Comparison of ENCODE assay signal across 8 cellular contexts in genomic region chr19:912181-913079, GRCh38. TPM values are rescaled to one million over a fixed set of nuclear protein-coding genes. Genes with fewer than 3 reads are reported as not detected.
DNase-seq lines count a peak whose midpoint lies in the region; ATAC-seq and TF ChIP-seq lines count a peak whose summit lies in the region.

No MANE protein-coding gene starts in this region.

- H3K4me1 ChIP-seq in BE2C: no peaks in the 10 kb centered on the region

- peak; percentile 7 for ATAC-seq in HG03175 (IDR thresholded peaks at IDR 0.05; ENCODE audit: unreplicated experiment)
- ATAC-seq in HG03196 (IDR thresholded peaks at IDR 0.05; ENCODE audit: unreplicated experiment): no peak

- TF ChIP-seq CTCF in BE2C (IDR thresholded peaks at IDR 0.05; ENCODE audit: low read depth, low read length) (no peak), kidney epithelial cell (IDR thresholded peaks at IDR 0.05; ENCODE audit: insufficient read depth, low read length, poor library complexity, severe bottlenecking) (no peak)

- peak overlapping the region; percentile 66 for H3K4me3 ChIP-seq in BE2C (ENCODE audit: low read depth, low read length)
- peak overlapping the region; percentile 97 for H3K4me3 ChIP-seq in kidney epithelial cell (ENCODE audit: low read depth, low read length)

- no peaks in the 10 kb centered on the region for H3K36me3 ChIP-seq in BE2C
- no peaks in the 10 kb centered on the region for H3K36me3 ChIP-seq in kidney epithelial cell (ENCODE audit: control insufficient read depth, insufficient read depth, low read length)

- H3K9me3 ChIP-seq in BE2C: no peaks in the 10 kb centered on the region

- DNase-seq in BE2C (no peak), amniotic epithelial cell (ENCODE audit: low read depth) (peak; percentile 33), kidney epithelial cell (ENCODE audit: low read depth) (no peak), NOMO-1 treated with DMSO at 0.1 percent for 48 hours (lab: John Stamatoyannopoulos, UW; ENCODE audit: unreplicated experiment) (no peak), NCI-H446 (lab: John Stamatoyannopoulos, UW) (no peak)

- peak overlapping the region; percentile 27 for H3K27ac ChIP-seq in temporal lobe (ENCODE audit: low read depth, low read length)

- H3K27me3 ChIP-seq in BE2C: peaks cover 11% of the 10 kb centered on the region
- peaks cover 7% of the 10 kb centered on the region for H3K27me3 ChIP-seq in kidney epithelial cell (ENCODE audit: control insufficient read depth, insufficient read depth, low read length)

RNA-seq across cellular contexts. Expression of gene R3HDM4, which starts 0.6 kb away (rescaled TPM):
- 74.8 TPM for polyA plus RNA-seq in BE2C (2012; ENCODE audit: insufficient read depth, insufficient read length, low read depth)
- 61.5 and 75.0 TPM in 2 replicates for total RNA-seq in kidney epithelial cell
- total RNA-seq in temporal lobe: 24.6 TPM

RNA-seq across cellular contexts. Expression of gene KISS1R, which starts 4.7 kb away (rescaled TPM):
- not detected for polyA plus RNA-seq in BE2C (2012; ENCODE audit: insufficient read depth, insufficient read length, low read depth)
- total RNA-seq in kidney epithelial cell (0.75 TPM in 1 of 2 replicates, not detected in the other), temporal lobe (0.49 TPM)

RNA-seq across cellular contexts. Expression of gene ARID3A, which starts 13.4 kb away (rescaled TPM):
- 23.2 TPM for polyA plus RNA-seq in BE2C (2012; ENCODE audit: insufficient read depth, insufficient read length, low read depth)
- total RNA-seq in kidney epithelial cell: 24.8 and 27.4 TPM in 2 replicates
- 1.5 TPM for total RNA-seq in temporal lobe

RNA-seq across cellular contexts. Expression of gene RNU6-9, which starts 19.1 kb away (rescaled TPM):
- polyA plus RNA-seq in BE2C (2012; ENCODE audit: insufficient read depth, insufficient read length, low read depth): not detected
- not detected in 2 replicates for total RNA-seq in kidney epithelial cell
- total RNA-seq in temporal lobe: not detected

RNA-seq across cellular contexts. Expression of gene MED16, which starts 19.4 kb away (rescaled TPM):
- polyA plus RNA-seq in BE2C (2012; ENCODE audit: insufficient read depth, insufficient read length, low read depth): 124 TPM
- total RNA-seq in kidney epithelial cell (40.1 and 41.4 TPM in 2 replicates), temporal lobe (24.8 TPM)

Comparison
In these comparisons a context has a peak if more than half of its experiments do, and no peak if none do; other contexts are left out.
1. RNA of gene ARID3A, which starts 13.4 kb away (total RNA-seq): 24.8 to 27.4 TPM in kidney epithelial cell; 1.5 TPM in temporal lobe (single experiment); every median in the first group is over 10 times any median in the second.